ENCODE assay signal across 8 cellular contexts in genomic region chr16:88264641-88265285, GRCh38.
A peak's percentile ranks its signal among the peaks of the same experiment; 100 is the strongest.
DNase-seq lines count a peak whose midpoint lies in the region; ATAC-seq and TF ChIP-seq lines count a peak whose summit lies in the region.

No MANE protein-coding gene starts in this region.

- H3K9me3 Mint-ChIP-seq in activated CD8-positive, alpha-beta memory T cell treated with anti-CD3 and anti-CD28 coated beads, Interleukin-2, amount 10 ng/mL, durations not matched to agents 7 days and 5 days (ENCODE audit: low read depth), result no peaks in the 10 kb centered on the region
- no peaks in the 10 kb centered on the region for H3K9me3 Mint-ChIP-seq in naive B cell

- CTCF ChIA-PET in activated CD8-positive, alpha-beta memory T cell treated with anti-CD3 and anti-CD28 coated beads, Interleukin-2, amount 10 ng/mL, durations not matched to agents 7 days and 5 days (lab: Charles Lee), result no interaction called here

- H3K27ac Mint-ChIP-seq in activated CD8-positive, alpha-beta memory T cell treated with anti-CD3 and anti-CD28 coated beads, Interleukin-2, amount 10 ng/mL, durations not matched to agents 7 days and 5 days, result no peak overlapping the region
- peak overlapping the region in 3 of 6 donors; percentile 20 to 47 (median 47) for H3K27ac Mint-ChIP-seq in naive B cell

- TF ChIP-seq POLR2A in erythroblast (IDR thresholded peaks at IDR 0.05; ENCODE audit: low read length), result no peak

- DNase-seq in LNCaP clone FGC (ENCODE audit: low read depth) (peak; percentile 44), erythroblast (lab: John Stamatoyannopoulos, UW) (peak; percentile 90 to 97), naive B cell (peak; percentile 9), NCI-H1436 (lab: John Stamatoyannopoulos, UW) (no peak)
- peak; percentile 82 for DNase-seq in activated CD8-positive, alpha-beta memory T cell treated with anti-CD3 and anti-CD28 coated beads, Interleukin-2, amount 10 ng/mL, durations not matched to agents 7 days and 5 days
- peak; percentile 78 for DNase-seq in stimulated activated naive CD8-positive, alpha-beta T cell treated with anti-CD3 and anti-CD28 coated beads, Interleukin-15, Interleukin-2, amounts not matched to agents 100 U/mL and 50 U/mL, for 24 hours

- peak; percentile 74 for ATAC-seq in GM21529 (IDR thresholded peaks at IDR 0.05; ENCODE audit: unreplicated experiment)
- peak; percentile 90 for ATAC-seq in activated CD8-positive, alpha-beta memory T cell treated with anti-CD3 and anti-CD28 coated beads, Interleukin-2, amount 10 ng/mL, durations not matched to agents 7 days and 5 days
- peak; percentile 53 to 56 for ATAC-seq in naive B cell (ENCODE audit: low read depth in 2 of 2)
- ATAC-seq in stimulated activated naive CD8-positive, alpha-beta T cell treated with anti-CD3 and anti-CD28 coated beads, Interleukin-15, Interleukin-2, amounts not matched to agents 100 U/mL and 50 U/mL, for 24 hours, result peak; percentile 91

- no peak for TF ChIP-seq CTCF in C4-2B (conservative IDR thresholded peaks at IDR 0.05)
- TF ChIP-seq CTCF in LNCaP clone FGC (IDR thresholded peaks at IDR 0.05; ENCODE audit: control insufficient read depth, extremely low read depth, insufficient read depth), result no peak

- peaks cover 20% of the 10 kb centered on the region for H3K27me3 Mint-ChIP-seq in activated CD8-positive, alpha-beta memory T cell treated with anti-CD3 and anti-CD28 coated beads, Interleukin-2, amount 10 ng/mL, durations not matched to agents 7 days and 5 days
- H3K27me3 Mint-ChIP-seq in naive B cell, result peaks cover 7 to 64% (median 37%) of the 10 kb centered on the region in 3 donors

- peak overlapping the region; percentile 38 for H3K27ac ChIP-seq in C4-2B

- H3K4me3 Mint-ChIP-seq in activated CD8-positive, alpha-beta memory T cell treated with anti-CD3 and anti-CD28 coated beads, Interleukin-2, amount 10 ng/mL, durations not matched to agents 7 days and 5 days, result no peak overlapping the region
- H3K4me3 Mint-ChIP-seq in naive B cell, result no peak overlapping the region

- H3K36me3 Mint-ChIP-seq in activated CD8-positive, alpha-beta memory T cell treated with anti-CD3 and anti-CD28 coated beads, Interleukin-2, amount 10 ng/mL, durations not matched to agents 7 days and 5 days, result no peaks in the 10 kb centered on the region
- H3K36me3 Mint-ChIP-seq in naive B cell, result peaks cover 0 to 3% of the 10 kb centered on the region in 2 donors

- no peak overlapping the region for H3K4me3 ChIP-seq in LNCaP clone FGC (ENCODE audit: low read depth, low read length)

- peaks cover 12% of the 10 kb centered on the region for H3K4me1 Mint-ChIP-seq in activated CD8-positive, alpha-beta memory T cell treated with anti-CD3 and anti-CD28 coated beads, Interleukin-2, amount 10 ng/mL, durations not matched to agents 7 days and 5 days
- H3K4me1 Mint-ChIP-seq in naive B cell, result peaks cover 0 to 5% (median 3%) of the 10 kb centered on the region in 3 donors
